In the genomic region with DNA sequence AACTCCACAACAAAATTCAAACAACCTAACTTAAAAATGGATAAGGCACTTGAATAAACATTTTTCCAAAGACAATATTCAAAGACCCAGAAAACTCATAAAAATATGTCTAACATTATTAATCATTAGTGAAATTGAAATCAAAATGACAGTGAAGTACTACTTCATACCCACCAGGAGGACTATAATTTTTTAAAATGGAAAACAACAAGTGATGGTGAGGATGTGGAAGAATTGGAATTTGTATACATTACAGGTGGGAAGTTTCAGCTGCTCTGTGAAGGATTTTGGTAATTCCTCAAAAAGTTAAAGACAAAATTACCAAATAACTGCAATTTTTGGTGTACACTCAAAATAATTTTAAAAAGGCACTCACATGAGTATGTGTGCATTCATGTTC, we compare ENCODE assay signal across 20 cellular contexts.
"Had no signal": no experiment of that assay in that cellular context is flagged by ENCODE, and none has a peak within 500 bp of the region (broad histone marks: within the 10 kb centered on the region; RNA-seq: fewer than 3 reads in every experiment).

No MANE protein-coding gene starts in this region.

- H3K36me3 ChIP-seq: SJSA1 had no signal

- H3K9me3 ChIP-seq: SJSA1 had no signal

- H3K9ac ChIP-seq: KMS-11 had no signal

- H3K4me3 Mint-ChIP-seq: IgD-negative memory B cell had no signal

- H3K27me3 ChIP-seq: SJSA1 had no signal

- H3K27ac ChIP-seq: HL-60, KMS-11, SJSA1, SK-N-MC had no signal

- H3K4me3 ChIP-seq: K562, SJSA1, SK-N-MC had no signal

- H3K36me3 Mint-ChIP-seq: IgD-negative memory B cell had no signal

- H3K4me2 ChIP-seq: KMS-11 had no signal

- H3K4me1 ChIP-seq: SJSA1 had no signal

- H3K4me1 Mint-ChIP-seq: IgD-negative memory B cell had no signal

- H3K27me3 Mint-ChIP-seq: IgD-negative memory B cell had no signal

- H3K27ac Mint-ChIP-seq: IgD-negative memory B cell had no signal

- DNase-seq: Kasumi-1, MM.1S, NCI-H1092 treated with DMSO at 0.1 percent for 48 hours, NCI-H1436, NCI-H187 treated with DMSO at 0.1 percent for 48 hours, NCI-H2029 treated with DMSO at 0.1 percent for 48 hours, NCI-H2171 treated with DMSO at 0.1 percent for 48 hours, NCI-H345, NCI-H446 treated with DMSO at 0.1 percent for 48 hours, NCI-H510A treated with DMSO at 0.1 percent for 48 hours, NCI-H526, Right ventricle myocardium superior, RPMI8226, SIG-M5 had no signal
